ENCODE assay signal across 22 cellular contexts in genomic region chr2:207848545-207848928, GRCh38.
A peak's percentile ranks its signal among the peaks of the same experiment; 100 is the strongest.
DNase-seq lines count a peak whose midpoint lies in the region; ATAC-seq, FAIRE-seq and TF ChIP-seq lines count a peak whose summit lies in the region.
"Had no signal": no experiment of that assay in that cellular context is flagged by ENCODE, and none has a peak within 500 bp of the region (broad histone marks: within the 10 kb centered on the region; RNA-seq: fewer than 3 reads in every experiment).

No MANE protein-coding gene starts in this region.

- 48% methylated on average over 4 of the region's 4 CpGs for WGBS in prostate gland

- no peak overlapping the region for H2AFZ ChIP-seq in astrocyte (ENCODE audit: low read depth, low read length)

- H3K4me1 Mint-ChIP-seq in astrocyte (ENCODE audit: low read depth, unreplicated experiment) = peaks cover 12% of the 10 kb centered on the region
- H3K4me1 Mint-ChIP-seq in chondrocyte (ENCODE audit: low read depth) = peaks cover 14% of the 10 kb centered on the region
- H3K4me1 Mint-ChIP-seq: activated CD4-positive, alpha-beta T cell treated with anti-CD3 and anti-CD28 coated beads for 36 hours had no signal

- peak overlapping the region; percentile 44 for H3K9ac ChIP-seq in astrocyte (ENCODE audit: low read length)
- H3K9ac ChIP-seq: BLaER1 treated with 17β-estradiol and CSF1 and Interleukin-3, amounts not matched to agents 10 nM and 100 nM; SK-N-SH had no signal

- H3K9me3 Mint-ChIP-seq in astrocyte (ENCODE audit: unreplicated experiment) (no peaks in the 10 kb centered on the region), chondrocyte (ENCODE audit: low read depth) (no peaks in the 10 kb centered on the region)

- H3K4me1 ChIP-seq in astrocyte (ENCODE audit: insufficient read depth, low read length) (peaks cover 17% of the 10 kb centered on the region), left lung (peaks cover 8 to 19% of the 10 kb centered on the region in 2 donors), prostate gland (replicated peaks) (peaks cover 5% of the 10 kb centered on the region)
- H3K4me1 ChIP-seq: adrenal gland had no signal

- H3K27me3 ChIP-seq in astrocyte (ENCODE audit: insufficient read depth, low read length) (no peaks in the 10 kb centered on the region), left lung (no peaks in the 10 kb centered on the region), prostate gland (replicated peaks; ENCODE audit: insufficient read depth) (no peaks in the 10 kb centered on the region)
- H3K27me3 ChIP-seq: adrenal gland; BLaER1 treated with 17β-estradiol and CSF1 and Interleukin-3, amounts not matched to agents 10 nM and 100 nM; ovary; suprapubic skin had no signal

- H3K27ac ChIP-seq in astrocyte (ENCODE audit: low read depth, low read length) (peak overlapping the region; percentile 54), left lung (peak overlapping the region; percentile 51 to 69), prostate gland (peak overlapping the region; percentile 73)
- H3K27ac ChIP-seq: adrenal gland, ovary, suprapubic skin had no signal

- H3K4me2 ChIP-seq in astrocyte (ENCODE audit: low read length) = peak overlapping the region; percentile 53
- H3K4me2 ChIP-seq: SK-N-SH had no signal

- H3K9me3 ChIP-seq in astrocyte (ENCODE audit: insufficient read depth, low read depth, low read length) (no peaks in the 10 kb centered on the region), left lung (no peaks in the 10 kb centered on the region), prostate gland (no peaks in the 10 kb centered on the region)
- H3K9me3 ChIP-seq: adrenal gland; BLaER1 treated with 17β-estradiol and CSF1 and Interleukin-3, amounts not matched to agents 10 nM and 100 nM; ovary; SK-N-SH; suprapubic skin had no signal

- H3K27me3 Mint-ChIP-seq in astrocyte (ENCODE audit: low read depth, unreplicated experiment) = no peaks in the 10 kb centered on the region
- no peaks in the 10 kb centered on the region for H3K27me3 Mint-ChIP-seq in chondrocyte (ENCODE audit: low read depth)
- H3K27me3 Mint-ChIP-seq: activated CD4-positive, alpha-beta T cell treated with anti-CD3 and anti-CD28 coated beads for 36 hours had no signal

- no peak overlapping the region for H3K4me3 ChIP-seq in astrocyte (ENCODE audit: insufficient read depth, low read depth, low read length)
- H3K4me3 ChIP-seq in left lung = no peak overlapping the region
- H3K4me3 ChIP-seq in prostate gland = no peak overlapping the region
- H3K4me3 ChIP-seq: adrenal gland; BLaER1 treated with 17β-estradiol and CSF1 and Interleukin-3, amounts not matched to agents 10 nM and 100 nM; ovary; suprapubic skin had no signal

- no peaks in the 10 kb centered on the region for H3K36me3 Mint-ChIP-seq in astrocyte (ENCODE audit: low read depth, unreplicated experiment)
- H3K36me3 Mint-ChIP-seq in chondrocyte (ENCODE audit: low read depth) = no peaks in the 10 kb centered on the region

- H4K20me1 ChIP-seq in astrocyte (ENCODE audit: insufficient read depth, low read length) = no peaks in the 10 kb centered on the region
- H4K20me1 ChIP-seq: BLaER1 treated with 17β-estradiol and CSF1 and Interleukin-3, amounts not matched to agents 10 nM and 100 nM had no signal

- TF ChIP-seq CTCF in astrocyte (IDR thresholded peaks at IDR 0.05; ENCODE audit: insufficient read depth, low read depth, low read length) = no peak
- TF ChIP-seq CTCF in left lung (IDR thresholded peaks at IDR 0.05) = no peak
- TF ChIP-seq CTCF in prostate gland (IDR thresholded peaks at IDR 0.05) = no peak
- TF ChIP-seq CTCF in chondrocyte (IDR thresholded peaks at IDR 0.05) = no peak

- in situ Hi-C loops in KBM-7 (cut with MboI; ENCODE audit: low pct_unique_long_range_greater_than_20kb, low sequenced_read_pairs) = no loop called here

- DNase-seq in KBM-7 = peak; percentile 9
- no peak for DNase-seq in astrocyte (ENCODE audit: low read depth)
- DNase-seq in left lung = no peak
- peak; percentile 47 for DNase-seq in prostate gland (ENCODE audit: low spot score)
- DNase-seq in epidermal melanocyte (ENCODE audit: insufficient read length, low spot score) = no peak
- no peak for DNase-seq in chondrocyte (ENCODE audit: low spot score)
- DNase-seq: activated CD4-positive, alpha-beta T cell treated with anti-CD3 and anti-CD28 coated beads for 36 hours; activated effector memory CD4-positive, alpha-beta T cell treated with Interleukin-2 at 50 U/mL for 16 hours; adrenal gland; central memory CD4-positive, alpha-beta T cell; DMS 273 treated with DMSO at 0.1 percent for 48 hours; hippocampal formation; Karpas-422; kidney; ovary; SK-N-SH; stimulated activated CD8-positive, alpha-beta memory T cell treated with anti-CD3 and anti-CD28 coated beads, Interleukin-4, amount 100 ng/mL, for 48 hours had no signal

- H3K27ac Mint-ChIP-seq in astrocyte (ENCODE audit: unreplicated experiment) (no peak overlapping the region), chondrocyte (ENCODE audit: unreplicated experiment) (no peak overlapping the region)
- H3K27ac Mint-ChIP-seq: activated CD4-positive, alpha-beta T cell treated with anti-CD3 and anti-CD28 coated beads for 36 hours had no signal

- H3K4me3 Mint-ChIP-seq in astrocyte (ENCODE audit: unreplicated experiment) (no peak overlapping the region), chondrocyte (ENCODE audit: unreplicated experiment) (no peak overlapping the region)
- H3K4me3 Mint-ChIP-seq: activated CD4-positive, alpha-beta T cell treated with anti-CD3 and anti-CD28 coated beads for 36 hours had no signal

- no peak for FAIRE-seq in astrocyte (lab: Jason Lieb, UNC)
- FAIRE-seq: GM12891, kidney had no signal

- no peaks in the 10 kb centered on the region for H3K36me3 ChIP-seq in astrocyte (ENCODE audit: insufficient read depth, low read length)
- H3K36me3 ChIP-seq in left lung = no peaks in the 10 kb centered on the region
- no peaks in the 10 kb centered on the region for H3K36me3 ChIP-seq in prostate gland
- H3K36me3 ChIP-seq: adrenal gland; BLaER1 treated with 17β-estradiol and CSF1 and Interleukin-3, amounts not matched to agents 10 nM and 100 nM; ovary; suprapubic skin had no signal

- H3K79me2 ChIP-seq in astrocyte (ENCODE audit: insufficient read depth, low read length) = no peaks in the 10 kb centered on the region

- ATAC-seq in left lung (no peak), GM19035 (IDR thresholded peaks at IDR 0.05; ENCODE audit: unreplicated experiment) (no peak)
- ATAC-seq in activated CD4-positive, CD25-positive, alpha-beta regulatory T cell treated with anti-CD3 and anti-CD28 coated beads, Interleukin-2, amount 50 U/mL, for 24 hours = no peak
- ATAC-seq: activated CD4-positive, alpha-beta T cell treated with anti-CD3 and anti-CD28 coated beads for 36 hours had no signal

- intact Hi-C loops in left lung (cut with DNase I) (no loop called here), prostate gland (cut with DNase I) (no loop called here)

- TF ChIP-seq POLR2A in prostate gland (IDR thresholded peaks at IDR 0.05) = no peak

Comparison
In these comparisons a context has a peak if more than half of its experiments do, and no peak if none do; other contexts are left out.
1. DNase-seq: peak in KBM-7 (single experiment) and prostate gland (single experiment); none in astrocyte (single experiment), left lung (0 of 2), epidermal melanocyte (single experiment) and chondrocyte (single experiment).
2. Peak in every context shown above with its lines, with median percentiles within 50 percentile points of each other: H3K27ac ChIP-seq.